8 cellular contexts compared by ENCODE assay signal in the genomic region with DNA sequence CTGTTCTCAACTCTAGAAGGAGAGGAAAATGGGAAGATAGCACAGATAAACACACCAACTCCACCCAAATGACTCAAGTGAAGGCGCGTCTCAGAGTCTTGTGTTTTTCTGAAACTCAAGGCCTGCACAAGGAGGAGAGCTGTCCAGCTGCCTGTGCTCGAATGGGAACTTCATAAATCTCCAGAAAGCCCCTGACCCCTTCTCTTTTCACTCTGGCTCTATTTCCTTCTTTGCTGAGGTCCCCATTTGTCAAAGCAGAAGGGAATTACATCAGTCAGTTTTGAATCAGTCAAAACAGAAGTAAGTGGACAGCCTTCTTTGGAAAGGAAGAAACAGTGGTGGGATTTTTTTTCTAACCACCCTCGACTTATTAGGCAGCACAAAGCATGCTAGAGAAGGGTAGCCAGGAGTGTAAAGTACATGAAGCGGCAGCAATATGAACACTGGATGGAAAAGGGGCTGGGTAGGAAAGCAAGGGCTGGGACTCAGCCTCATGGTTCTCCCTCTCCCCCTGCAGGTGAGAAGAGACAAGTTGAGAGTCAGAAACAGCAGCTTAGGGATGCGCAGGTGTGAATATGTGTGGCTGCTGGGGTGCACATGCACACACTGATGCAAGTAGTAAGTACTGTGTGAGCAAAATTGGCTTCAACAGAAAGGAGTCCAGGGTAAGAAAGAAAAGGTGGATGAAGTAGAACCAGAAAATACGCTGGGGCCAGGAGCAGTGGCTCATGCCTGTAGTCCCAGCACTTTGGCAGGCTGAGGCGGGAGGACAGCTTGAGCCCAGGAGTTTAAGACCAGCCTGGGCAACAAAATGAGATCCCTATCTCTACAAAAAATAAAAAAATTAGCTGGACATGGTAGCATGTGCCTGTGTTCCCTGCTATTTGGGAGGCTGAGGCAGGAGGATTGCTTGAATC. TPM values are rescaled to one million over a fixed set of nuclear protein-coding genes. Genes with fewer than 3 reads are reported as not detected.
DNase-seq lines count a peak whose midpoint lies in the region; ATAC-seq and TF ChIP-seq lines count a peak whose summit lies in the region.

No MANE protein-coding gene starts in this region.

- H3K36me3 Mint-ChIP-seq in dendritic cell treated with granulocyte-macrophage colony-stimulating factor and Interleukin-4, amounts not matched to agents 40 ng/mL and 50 ng/mL, for 4 days (ENCODE audit: low read depth) = no peaks in the 10 kb centered on the region
- no peaks in the 10 kb centered on the region for H3K36me3 Mint-ChIP-seq in progenitor cell of endocrine pancreas (ENCODE audit: insufficient read depth)
- H3K36me3 Mint-ChIP-seq in effector memory CD8-positive, alpha-beta T cell (ENCODE audit: insufficient read depth) = peaks cover 7% of the 10 kb centered on the region

- peak; percentile 54 for TF ChIP-seq CTCF in progenitor cell of endocrine pancreas (IDR thresholded peaks at IDR 0.05; ENCODE audit: unreplicated experiment)

- peaks cover 8% of the 10 kb centered on the region for H3K27me3 Mint-ChIP-seq in dendritic cell treated with granulocyte-macrophage colony-stimulating factor and Interleukin-4, amounts not matched to agents 40 ng/mL and 50 ng/mL, for 4 days
- peaks cover 25% of the 10 kb centered on the region for H3K27me3 Mint-ChIP-seq in progenitor cell of endocrine pancreas
- peaks cover 49 to 65% of the 10 kb centered on the region in 2 donors for H3K27me3 Mint-ChIP-seq in effector memory CD8-positive, alpha-beta T cell

- intact Hi-C loops in dendritic cell treated with granulocyte-macrophage colony-stimulating factor and Interleukin-4, amounts not matched to agents 40 ng/mL and 50 ng/mL, for 4 days (cut with micrococcal nuclease) = no loop called here

- peak overlapping the region; percentile 46 for H3K4me3 Mint-ChIP-seq in dendritic cell treated with granulocyte-macrophage colony-stimulating factor and Interleukin-4, amounts not matched to agents 40 ng/mL and 50 ng/mL, for 4 days
- no peak overlapping the region for H3K4me3 Mint-ChIP-seq in progenitor cell of endocrine pancreas (ENCODE audit: low read depth)
- H3K4me3 Mint-ChIP-seq in effector memory CD8-positive, alpha-beta T cell = no peak overlapping the region

- peak overlapping the region; percentile 97 for H3K27ac Mint-ChIP-seq in dendritic cell treated with granulocyte-macrophage colony-stimulating factor and Interleukin-4, amounts not matched to agents 40 ng/mL and 50 ng/mL, for 4 days
- no peak overlapping the region for H3K27ac Mint-ChIP-seq in progenitor cell of endocrine pancreas
- no peak overlapping the region for H3K27ac Mint-ChIP-seq in effector memory CD8-positive, alpha-beta T cell

- ATAC-seq in GM19463 (IDR thresholded peaks at IDR 0.05; ENCODE audit: unreplicated experiment) = peak; percentile 75
- no peak for ATAC-seq in effector memory CD8-positive, alpha-beta T cell (replicated peaks)

- DNase-seq in COR-L47 (lab: John Stamatoyannopoulos, UW) (peak; percentile 56), NCI-H2227 treated with DMSO at 0.1 percent for 48 hours (lab: John Stamatoyannopoulos, UW) (peak; percentile 6), progenitor cell of endocrine pancreas (ENCODE audit: low spot score, unreplicated experiment) (no peak), DMS79 (lab: John Stamatoyannopoulos, UW) (no peak), cortex of kidney (lab: John Stamatoyannopoulos, UW) (no peak)
- DNase-seq in effector memory CD8-positive, alpha-beta T cell = no peak

- peaks cover 68% of the 10 kb centered on the region for H3K4me1 Mint-ChIP-seq in dendritic cell treated with granulocyte-macrophage colony-stimulating factor and Interleukin-4, amounts not matched to agents 40 ng/mL and 50 ng/mL, for 4 days (ENCODE audit: low read depth)
- H3K4me1 Mint-ChIP-seq in progenitor cell of endocrine pancreas (ENCODE audit: low read depth) = peaks cover 13% of the 10 kb centered on the region
- peaks cover 0 to 4% of the 10 kb centered on the region in 2 donors for H3K4me1 Mint-ChIP-seq in effector memory CD8-positive, alpha-beta T cell (ENCODE audit: low read depth in 2 of 2)

- no peaks in the 10 kb centered on the region for H3K9me3 Mint-ChIP-seq in dendritic cell treated with granulocyte-macrophage colony-stimulating factor and Interleukin-4, amounts not matched to agents 40 ng/mL and 50 ng/mL, for 4 days
- no peaks in the 10 kb centered on the region for H3K9me3 Mint-ChIP-seq in progenitor cell of endocrine pancreas (ENCODE audit: low read depth)
- H3K9me3 Mint-ChIP-seq in effector memory CD8-positive, alpha-beta T cell = no peaks in the 10 kb centered on the region

RNA-seq across cellular contexts. Expression of a gene that starts 36.6 kb away (rescaled TPM):
- total RNA-seq in progenitor cell of endocrine pancreas = 60.1 and 62.7 TPM in 2 replicates

Comparison
In these comparisons a context has a peak if more than half of its experiments do, and no peak if none do; other contexts are left out.
1. DNase-seq: peak in COR-L47 (single experiment) and NCI-H2227 treated with DMSO at 0.1 percent for 48 hours (single experiment); none in progenitor cell of endocrine pancreas (single experiment), DMS79 (single experiment), effector memory CD8-positive, alpha-beta T cell (0 of 3) and cortex of kidney (single experiment).